ENCODE assay signal across 1 cellular context in the genomic region with DNA sequence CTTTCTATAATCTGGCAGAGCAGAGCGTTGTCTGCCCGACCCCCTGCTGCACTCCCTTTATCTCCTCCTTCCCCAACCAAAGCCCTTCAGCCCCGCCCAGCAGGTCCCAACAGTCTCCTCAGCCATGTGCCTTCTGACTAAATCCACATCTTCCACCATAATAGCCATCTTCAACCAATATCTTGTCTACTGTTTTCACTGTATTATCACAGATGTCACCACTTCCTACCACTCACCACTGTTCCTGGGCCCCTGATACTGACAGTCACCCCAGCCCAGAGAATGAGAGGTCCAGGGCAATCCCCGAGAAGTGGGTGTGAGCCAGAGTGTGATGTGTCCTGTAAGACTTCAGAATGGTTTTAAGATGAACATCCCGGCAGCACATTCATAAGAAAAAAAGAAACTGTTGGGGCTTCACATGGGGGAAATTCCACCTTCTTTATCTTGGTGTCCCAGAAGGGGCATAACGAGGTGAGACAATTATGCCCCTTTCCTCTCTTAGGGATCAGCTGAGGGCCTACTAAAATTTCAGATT.
A peak's percentile ranks its signal among the peaks of the same experiment; 100 is the strongest.
TF ChIP-seq lines count a peak whose summit lies in the region.

No MANE protein-coding gene starts in this region.

TF ChIP-seq in GM12878, 131 proteins besides CTCF, POLR2A, EP300 and RAD21 (continues in another document):
- TF ChIP-seq, protein P1, sequence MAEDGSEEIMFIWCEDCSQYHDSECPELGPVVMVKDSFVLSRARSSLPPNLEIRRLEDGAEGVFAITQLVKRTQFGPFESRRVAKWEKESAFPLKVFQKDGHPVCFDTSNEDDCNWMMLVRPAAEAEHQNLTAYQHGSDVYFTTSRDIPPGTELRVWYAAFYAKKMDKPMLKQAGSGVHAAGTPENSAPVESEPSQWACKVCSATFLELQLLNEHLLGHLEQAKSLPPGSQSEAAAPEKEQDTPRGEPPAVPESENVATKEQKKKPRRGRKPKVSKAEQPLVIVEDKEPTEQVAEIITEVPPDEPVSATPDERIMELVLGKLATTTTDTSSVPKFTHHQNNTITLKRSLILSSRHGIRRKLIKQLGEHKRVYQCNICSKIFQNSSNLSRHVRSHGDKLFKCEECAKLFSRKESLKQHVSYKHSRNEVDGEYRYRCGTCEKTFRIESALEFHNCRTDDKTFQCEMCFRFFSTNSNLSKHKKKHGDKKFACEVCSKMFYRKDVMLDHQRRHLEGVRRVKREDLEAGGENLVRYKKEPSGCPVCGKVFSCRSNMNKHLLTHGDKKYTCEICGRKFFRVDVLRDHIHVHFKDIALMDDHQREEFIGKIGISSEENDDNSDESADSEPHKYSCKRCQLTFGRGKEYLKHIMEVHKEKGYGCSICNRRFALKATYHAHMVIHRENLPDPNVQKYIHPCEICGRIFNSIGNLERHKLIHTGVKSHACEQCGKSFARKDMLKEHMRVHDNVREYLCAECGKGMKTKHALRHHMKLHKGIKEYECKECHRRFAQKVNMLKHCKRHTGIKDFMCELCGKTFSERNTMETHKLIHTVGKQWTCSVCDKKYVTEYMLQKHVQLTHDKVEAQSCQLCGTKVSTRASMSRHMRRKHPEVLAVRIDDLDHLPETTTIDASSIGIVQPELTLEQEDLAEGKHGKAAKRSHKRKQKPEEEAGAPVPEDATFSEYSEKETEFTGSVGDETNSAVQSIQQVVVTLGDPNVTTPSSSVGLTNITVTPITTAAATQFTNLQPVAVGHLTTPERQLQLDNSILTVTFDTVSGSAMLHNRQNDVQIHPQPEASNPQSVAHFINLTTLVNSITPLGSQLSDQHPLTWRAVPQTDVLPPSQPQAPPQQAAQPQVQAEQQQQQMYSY (CRISPR knock-in tag; IDR thresholded peaks at IDR 0.05): no peak
- TF ChIP-seq EGR1 (IDR thresholded peaks at IDR 0.05; ENCODE audit: borderline replicate concordance in 1 of 2, low read depth in 2 of 2, low read length in 2 of 2): peak in 1 of 2 experiments; percentile 30; a peak in 1 of 3 replicates
- no peak for TF ChIP-seq ZNF622 (IDR thresholded peaks at IDR 0.05)
- TF ChIP-seq TARDBP (IDR thresholded peaks at IDR 0.05; ENCODE audit: borderline replicate concordance): no peak
- TF ChIP-seq BCLAF1 (IDR thresholded peaks at IDR 0.05): no peak
- no peak for TF ChIP-seq NR2C2 (IDR thresholded peaks at IDR 0.05; ENCODE audit: borderline replicate concordance, control insufficient read depth, insufficient read length, low read depth)
- TF ChIP-seq KAT2A (conservative IDR thresholded peaks at IDR 0.05; ENCODE audit: control insufficient read depth, low read depth, low read length): no peak
- no peak for TF ChIP-seq SMAD1 (IDR thresholded peaks at IDR 0.05; ENCODE audit: low read depth, partially characterized antibody)
- TF ChIP-seq ZNF24 (IDR thresholded peaks at IDR 0.05): no peak
- no peak for TF ChIP-seq FOS (IDR thresholded peaks at IDR 0.05; ENCODE audit: borderline replicate concordance, extremely low read depth, insufficient read length)
- 0 out of 2 replicates have a peak, but pooled peaks have one; percentile 48 for TF ChIP-seq GABPA (IDR thresholded peaks at IDR 0.05; ENCODE audit: low read depth)
- no peak for TF ChIP-seq SMC3 (IDR thresholded peaks at IDR 0.05; ENCODE audit: borderline replicate concordance, low read length)
- TF ChIP-seq IRF3 (IDR thresholded peaks at IDR 0.05): no peak
- TF ChIP-seq CEBPB (IDR thresholded peaks at IDR 0.05; ENCODE audit: borderline replicate concordance in 1 of 2, low read depth in 2 of 2, low read length in 2 of 2): no peak
- no peak for TF ChIP-seq SMAD5 (IDR thresholded peaks at IDR 0.05; ENCODE audit: low read depth)
- no peak for TF ChIP-seq SUZ12 (IDR thresholded peaks at IDR 0.05; ENCODE audit: unreplicated experiment)
- peak; percentile 83 for TF ChIP-seq JUNB (IDR thresholded peaks at IDR 0.05)
- no peak for TF ChIP-seq CHD4 (IDR thresholded peaks at IDR 0.05)
- 0 out of 2 replicates have a peak, but pooled peaks have one; percentile 61 for TF ChIP-seq ZBED1 (IDR thresholded peaks at IDR 0.05; ENCODE audit: borderline replicate concordance)
- TF ChIP-seq NFIC (IDR thresholded peaks at IDR 0.05; ENCODE audit: low read depth, low read length): peak; percentile 91
- TF ChIP-seq RUNX3 (IDR thresholded peaks at IDR 0.05; ENCODE audit: low read length): peak; percentile 94
- TF ChIP-seq BCL11A (IDR thresholded peaks at IDR 0.05; ENCODE audit: low read depth, low read length): 0 out of 2 replicates have a peak, but pooled peaks have one; percentile 50
- TF ChIP-seq BMI1 (IDR thresholded peaks at IDR 0.05; ENCODE audit: borderline replicate concordance): no peak
- TF ChIP-seq ETV6 (conservative IDR thresholded peaks at IDR 0.05 in 1 of 2, IDR thresholded peaks at IDR 0.05 in 1 of 2; ENCODE audit: borderline replicate concordance in 1 of 2, low read depth in 1 of 2): peak in 1 of 2 experiments; percentile 92; a peak in 2 of 4 replicates
- TF ChIP-seq TCF12 (IDR thresholded peaks at IDR 0.05; ENCODE audit: low read depth, low read length): no peak
- TF ChIP-seq NFYA (IDR thresholded peaks at IDR 0.05; ENCODE audit: borderline replicate concordance, low read depth, low read length): no peak
- TF ChIP-seq ZNF274 (IDR thresholded peaks at IDR 0.05; ENCODE audit: insufficient read depth, insufficient read length): no peak
- TF ChIP-seq, protein P2, sequence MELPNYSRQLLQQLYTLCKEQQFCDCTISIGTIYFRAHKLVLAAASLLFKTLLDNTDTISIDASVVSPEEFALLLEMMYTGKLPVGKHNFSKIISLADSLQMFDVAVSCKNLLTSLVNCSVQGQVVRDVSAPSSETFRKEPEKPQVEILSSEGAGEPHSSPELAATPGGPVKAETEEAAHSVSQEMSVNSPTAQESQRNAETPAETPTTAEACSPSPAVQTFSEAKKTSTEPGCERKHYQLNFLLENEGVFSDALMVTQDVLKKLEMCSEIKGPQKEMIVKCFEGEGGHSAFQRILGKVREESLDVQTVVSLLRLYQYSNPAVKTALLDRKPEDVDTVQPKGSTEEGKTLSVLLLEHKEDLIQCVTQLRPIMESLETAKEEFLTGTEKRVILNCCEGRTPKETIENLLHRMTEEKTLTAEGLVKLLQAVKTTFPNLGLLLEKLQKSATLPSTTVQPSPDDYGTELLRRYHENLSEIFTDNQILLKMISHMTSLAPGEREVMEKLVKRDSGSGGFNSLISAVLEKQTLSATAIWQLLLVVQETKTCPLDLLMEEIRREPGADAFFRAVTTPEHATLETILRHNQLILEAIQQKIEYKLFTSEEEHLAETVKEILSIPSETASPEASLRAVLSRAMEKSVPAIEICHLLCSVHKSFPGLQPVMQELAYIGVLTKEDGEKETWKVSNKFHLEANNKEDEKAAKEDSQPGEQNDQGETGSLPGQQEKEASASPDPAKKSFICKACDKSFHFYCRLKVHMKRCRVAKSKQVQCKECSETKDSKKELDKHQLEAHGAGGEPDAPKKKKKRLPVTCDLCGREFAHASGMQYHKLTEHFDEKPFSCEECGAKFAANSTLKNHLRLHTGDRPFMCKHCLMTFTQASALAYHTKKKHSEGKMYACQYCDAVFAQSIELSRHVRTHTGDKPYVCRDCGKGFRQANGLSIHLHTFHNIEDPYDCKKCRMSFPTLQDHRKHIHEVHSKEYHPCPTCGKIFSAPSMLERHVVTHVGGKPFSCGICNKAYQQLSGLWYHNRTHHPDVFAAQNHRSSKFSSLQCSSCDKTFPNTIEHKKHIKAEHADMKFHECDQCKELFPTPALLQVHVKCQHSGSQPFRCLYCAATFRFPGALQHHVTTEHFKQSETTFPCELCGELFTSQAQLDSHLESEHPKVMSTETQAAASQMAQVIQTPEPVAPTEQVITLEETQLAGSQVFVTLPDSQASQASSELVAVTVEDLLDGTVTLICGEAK (IDR thresholded peaks at IDR 0.05; ENCODE audit: borderline replicate concordance): no peak
- peak; percentile 78 to 86 for TF ChIP-seq IKZF2 (IDR thresholded peaks at IDR 0.05)
- peak; percentile 87 for TF ChIP-seq RELA (IDR thresholded peaks at IDR 0.05; ENCODE audit: borderline replicate concordance, partially characterized antibody)
- no peak for TF ChIP-seq ZBTB33 (IDR thresholded peaks at IDR 0.05)
- TF ChIP-seq YY1 (IDR thresholded peaks at IDR 0.05; ENCODE audit: low read depth, low read length): 0 out of 2 replicates have a peak, but pooled peaks have one; percentile 33
- no peak for TF ChIP-seq ZNF384 (IDR thresholded peaks at IDR 0.05; ENCODE audit: borderline replicate concordance, low read depth, low read length)
- TF ChIP-seq POLR2AphosphoS5 (IDR thresholded peaks at IDR 0.05; ENCODE audit: low read length): no peak
- TF ChIP-seq, protein P3, sequence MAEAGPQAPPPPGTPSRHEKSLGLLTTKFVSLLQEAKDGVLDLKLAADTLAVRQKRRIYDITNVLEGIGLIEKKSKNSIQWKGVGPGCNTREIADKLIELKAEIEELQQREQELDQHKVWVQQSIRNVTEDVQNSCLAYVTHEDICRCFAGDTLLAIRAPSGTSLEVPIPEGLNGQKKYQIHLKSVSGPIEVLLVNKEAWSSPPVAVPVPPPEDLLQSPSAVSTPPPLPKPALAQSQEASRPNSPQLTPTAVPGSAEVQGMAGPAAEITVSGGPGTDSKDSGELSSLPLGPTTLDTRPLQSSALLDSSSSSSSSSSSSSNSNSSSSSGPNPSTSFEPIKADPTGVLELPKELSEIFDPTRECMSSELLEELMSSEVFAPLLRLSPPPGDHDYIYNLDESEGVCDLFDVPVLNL (IDR thresholded peaks at IDR 0.05; ENCODE audit: low read depth, low read length): no peak
- TF ChIP-seq KDM1A (IDR thresholded peaks at IDR 0.05; ENCODE audit: borderline replicate concordance): no peak
- peak; percentile 73; the same call in 1 of the 2 replicates for TF ChIP-seq MTA3 (IDR thresholded peaks at IDR 0.05; ENCODE audit: borderline replicate concordance, low read length)
- peak; percentile 74 for TF ChIP-seq MEF2A (IDR thresholded peaks at IDR 0.05; ENCODE audit: insufficient read depth, low read depth, low read length)
- TF ChIP-seq RAD51 (IDR thresholded peaks at IDR 0.05): no peak
- TF ChIP-seq TBL1XR1 (IDR thresholded peaks at IDR 0.05; ENCODE audit: low read depth, low read length): peak; percentile 58; the same call in 1 of the 2 replicates
- TF ChIP-seq SREBF2 (IDR thresholded peaks at IDR 0.05; ENCODE audit: low read length): no peak
- TF ChIP-seq, protein P4, sequence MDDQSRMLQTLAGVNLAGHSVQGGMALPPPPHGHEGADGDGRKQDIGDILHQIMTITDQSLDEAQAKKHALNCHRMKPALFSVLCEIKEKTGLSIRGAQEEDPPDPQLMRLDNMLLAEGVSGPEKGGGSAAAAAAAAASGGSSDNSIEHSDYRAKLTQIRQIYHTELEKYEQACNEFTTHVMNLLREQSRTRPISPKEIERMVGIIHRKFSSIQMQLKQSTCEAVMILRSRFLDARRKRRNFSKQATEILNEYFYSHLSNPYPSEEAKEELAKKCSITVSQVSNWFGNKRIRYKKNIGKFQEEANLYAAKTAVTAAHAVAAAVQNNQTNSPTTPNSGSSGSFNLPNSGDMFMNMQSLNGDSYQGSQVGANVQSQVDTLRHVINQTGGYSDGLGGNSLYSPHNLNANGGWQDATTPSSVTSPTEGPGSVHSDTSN (IDR thresholded peaks at IDR 0.05; ENCODE audit: insufficient replicate concordance, low read depth, low read length): no peak
- no peak for TF ChIP-seq RCOR1 (conservative IDR thresholded peaks at IDR 0.05; ENCODE audit: low read depth, low read length)
- TF ChIP-seq RELB (IDR thresholded peaks at IDR 0.05; ENCODE audit: low read depth): peak; percentile 81
